In genomic region chrX:37817579-37817978, GRCh38 we compare ENCODE assay signal across 16 cellular contexts. TPM values are rescaled to one million over a fixed set of nuclear protein-coding genes. Genes with fewer than 3 reads are reported as not detected.
A peak's percentile ranks its signal among the peaks of the same experiment; 100 is the strongest.
DNase-seq lines count a peak whose midpoint lies in the region; ATAC-seq and FAIRE-seq lines count a peak whose summit lies in the region.
"Had no signal": no experiment of that assay in that cellular context is flagged by ENCODE, and none has a peak within 500 bp of the region (broad histone marks: within the 10 kb centered on the region; RNA-seq: fewer than 3 reads in every experiment).

No MANE protein-coding gene starts in this region.

- DNase-seq in midbrain (lab: John Stamatoyannopoulos, UW) (no peak), MG63 (no peak)
- no peak for DNase-seq in NK-92 treated with Interleukin-12 subunit alpha and Interleukin-12 subunit beta, amount 100 ng/mL, for 24 hours (lab: John Stamatoyannopoulos, UW)
- DNase-seq: activated CD8-positive, alpha-beta T cell treated with anti-CD3 and anti-CD28 coated beads, Interleukin-2, amount 10 ng/mL, durations not matched to agents 7 days and 5 days; activated effector memory CD4-positive, alpha-beta T cell treated with anti-CD3 and anti-CD28 coated beads, Interleukin-2, amount 50 U/mL, for 16 hours; left ventricle myocardium inferior; naive thymus-derived CD4-positive, alpha-beta T cell; stimulated activated CD4-positive, alpha-beta T cell treated with anti-CD3 and anti-CD28 coated beads, Interleukin-2, amount 100 ng/mL, for 24 hours; trophoblast cell had no signal

- ATAC-seq in GM18867 (IDR thresholded peaks at IDR 0.05; ENCODE audit: unreplicated experiment) (peak; percentile 58), GM21737 (IDR thresholded peaks at IDR 0.05; ENCODE audit: unreplicated experiment) (peak; percentile 44), HG03196 (IDR thresholded peaks at IDR 0.05; ENCODE audit: unreplicated experiment) (peak; percentile 51), HG02588 (IDR thresholded peaks at IDR 0.05; ENCODE audit: unreplicated experiment) (no peak)
- ATAC-seq: activated CD8-positive, alpha-beta T cell treated with anti-CD3 and anti-CD28 coated beads, Interleukin-2, amount 10 ng/mL, durations not matched to agents 7 days and 5 days; naive thymus-derived CD4-positive, alpha-beta T cell; SK-N-SH treated with all-trans-retinoic acid at 6 μM for 48 hours had no signal

- no peaks in the 10 kb centered on the region for H3K27me3 ChIP-seq in MG63

- no peaks in the 10 kb centered on the region for H3K36me3 ChIP-seq in MG63
- H3K36me3 ChIP-seq: left ventricle myocardium inferior had no signal

- peak; percentile 18 for FAIRE-seq in colon (lab: Jason Lieb, UNC)

- H3K9me3 ChIP-seq in MG63 = no peaks in the 10 kb centered on the region
- H3K9me3 ChIP-seq: left ventricle myocardium inferior had no signal

- H3K4me3 ChIP-seq in MG63 = no peak overlapping the region
- H3K4me3 ChIP-seq: left ventricle myocardium inferior had no signal

RNA-seq across cellular contexts. Expression of gene DYNLT3, which starts 29.8 kb away (rescaled TPM):
- total RNA-seq in MG63 (2014; rRNA removed; shearing (Covaris generic); ENCODE audit: low replicate concordance) = 22.4 and 34.2 TPM in 2 replicates

RNA-seq across cellular contexts. Expression of gene CYBB, which starts 37.7 kb away (rescaled TPM):
- total RNA-seq in MG63 (2014; rRNA removed; shearing (Covaris generic); ENCODE audit: low replicate concordance) = 0.20 TPM in 1 of 2 replicates, not detected in the other
- total RNA-seq: activated CD8-positive, alpha-beta T cell treated with anti-CD3 and anti-CD28 coated beads, Interleukin-2, amount 10 ng/mL, durations not matched to agents 7 days and 5 days; MCF 10A had no signal
